Comparison of ENCODE assay signal across 32 cellular contexts in the genomic region with DNA sequence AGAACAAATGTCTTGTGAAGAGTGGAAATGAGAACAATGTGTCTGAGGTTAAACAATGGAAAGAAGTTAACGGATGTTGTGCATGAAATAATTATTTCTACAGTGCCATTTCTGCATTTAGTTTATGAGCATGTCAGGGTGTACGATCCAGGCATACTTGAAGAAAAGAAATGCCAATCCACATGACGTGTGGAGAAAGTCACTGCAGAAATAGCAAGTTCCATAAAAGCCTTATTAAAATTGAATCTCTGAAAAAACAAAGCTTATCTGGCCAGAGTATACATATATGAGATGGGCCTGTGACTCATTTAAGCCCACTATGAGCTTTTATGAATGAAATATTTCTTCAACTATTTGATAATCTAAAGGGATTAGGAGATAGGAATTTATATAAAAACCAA.
DNase-seq lines count a peak whose midpoint lies in the region; ATAC-seq, FAIRE-seq and TF ChIP-seq lines count a peak whose summit lies in the region.
"Had no signal": no experiment of that assay in that cellular context is flagged by ENCODE, and none has a peak within 500 bp of the region (broad histone marks: within the 10 kb centered on the region; RNA-seq: fewer than 3 reads in every experiment).

No MANE protein-coding gene starts in this region.

- H3K9me3 ChIP-seq in astrocyte (ENCODE audit: insufficient read depth, low read depth, low read length) (no peaks in the 10 kb centered on the region), MG63 (peaks cover 4% of the 10 kb centered on the region; the same call in 1 of the 2 replicates), suprapubic skin (no peaks in the 10 kb centered on the region)
- H3K9me3 ChIP-seq: A549; BLaER1 treated with 17β-estradiol and CSF1 and Interleukin-3, amounts not matched to agents 10 nM and 100 nM; colonic mucosa; left lung; psoas muscle; tibial artery had no signal

- H3K27me3 ChIP-seq in astrocyte (ENCODE audit: insufficient read depth, low read length): no peaks in the 10 kb centered on the region
- H3K27me3 ChIP-seq in MG63: no peaks in the 10 kb centered on the region
- H3K27me3 ChIP-seq in suprapubic skin: no peaks in the 10 kb centered on the region
- H3K27me3 ChIP-seq: BLaER1 treated with 17β-estradiol and CSF1 and Interleukin-3, amounts not matched to agents 10 nM and 100 nM; colonic mucosa; left lung; tibial artery had no signal

- H3K9me3 Mint-ChIP-seq in astrocyte (ENCODE audit: unreplicated experiment): peaks cover 2% of the 10 kb centered on the region
- H3K9me3 Mint-ChIP-seq: activated naive CD4-positive, alpha-beta T cell treated with anti-CD3 and anti-CD28 coated beads for 36 hours; WTC11 had no signal

- H3K27ac Mint-ChIP-seq in astrocyte (ENCODE audit: unreplicated experiment): no peak overlapping the region
- H3K27ac Mint-ChIP-seq: activated CD8-positive, alpha-beta memory T cell treated with anti-CD3 and anti-CD28 coated beads, Interleukin-2, amount 10 ng/mL, durations not matched to agents 7 days and 5 days; activated naive CD4-positive, alpha-beta T cell treated with anti-CD3 and anti-CD28 coated beads for 36 hours; effector memory CD8-positive, alpha-beta T cell; stimulated activated naive CD8-positive, alpha-beta T cell treated with anti-CD3 and anti-CD28 coated beads, Interleukin-15, Interleukin-2, amounts not matched to agents 100 ng/mL and 50 ng/mL, for 24 hours; WTC11 had no signal

- H3K4me1 ChIP-seq in astrocyte (ENCODE audit: insufficient read depth, low read length) (peaks cover 27% of the 10 kb centered on the region), suprapubic skin (no peaks in the 10 kb centered on the region)
- H3K4me1 ChIP-seq: colonic mucosa, left lung, psoas muscle, tibial artery had no signal

- no peaks in the 10 kb centered on the region for H3K36me3 Mint-ChIP-seq in astrocyte (ENCODE audit: low read depth, unreplicated experiment)
- H3K36me3 Mint-ChIP-seq: activated CD8-positive, alpha-beta memory T cell treated with anti-CD3 and anti-CD28 coated beads, Interleukin-2, amount 10 ng/mL, durations not matched to agents 7 days and 5 days; WTC11 had no signal

- no peaks in the 10 kb centered on the region for H3K36me3 ChIP-seq in astrocyte (ENCODE audit: insufficient read depth, low read length)
- no peaks in the 10 kb centered on the region for H3K36me3 ChIP-seq in MG63
- H3K36me3 ChIP-seq in suprapubic skin: no peaks in the 10 kb centered on the region
- H3K36me3 ChIP-seq: BLaER1 treated with 17β-estradiol and CSF1 and Interleukin-3, amounts not matched to agents 10 nM and 100 nM; colonic mucosa; left lung; tibial artery had no signal

- peak; percentile 49 for DNase-seq in AG08395 (ENCODE audit: low spot score)
- DNase-seq in H54 (ENCODE audit: insufficient read length, low spot score): no peak
- peak; percentile 60 for DNase-seq in astrocyte (ENCODE audit: low read depth)
- DNase-seq in fibroblast of villous mesenchyme (ENCODE audit: low read depth): peak; percentile 42
- no peak for DNase-seq in left ventricle myocardium superior
- no peak for DNase-seq in MG63
- DNase-seq in suprapubic skin (ENCODE audit: low spot score in 2 of 2): no peak
- no peak for DNase-seq in HUDEP-2 (lab: John Stamatoyannopoulos, UW; ENCODE audit: unreplicated experiment in 76 of 76)
- DNase-seq: activated CD4-positive, alpha-beta T cell treated with anti-CD3 and anti-CD28 coated beads, Interleukin-2, amount 50 U/mL, for 1 hour; activated CD8-positive, alpha-beta memory T cell treated with anti-CD3 and anti-CD28 coated beads, Interleukin-2, amount 10 ng/mL, durations not matched to agents 7 days and 5 days; activated naive CD4-positive, alpha-beta T cell treated with anti-CD3 and anti-CD28 coated beads for 36 hours; activated T-cell treated with anti-CD3 and anti-CD28 coated beads, Interleukin-2, amount 50 U/mL, for 48 hours; amygdala; colonic mucosa; COR-L47; DMS53; effector memory CD8-positive, alpha-beta T cell; Karpas-422; left lung; NCI-H1048; NCI-H187; NCI-H524 treated with DMSO at 0.1 percent for 48 hours; PC-9; psoas muscle; T1000; tibial artery had no signal

- no peak overlapping the region for H2AFZ ChIP-seq in astrocyte (ENCODE audit: low read depth, low read length)
- H2AFZ ChIP-seq: PC-9 had no signal

- no peak for ATAC-seq in left ventricle myocardium superior
- ATAC-seq: activated CD8-positive, alpha-beta memory T cell treated with anti-CD3 and anti-CD28 coated beads, Interleukin-2, amount 10 ng/mL, durations not matched to agents 7 days and 5 days; effector memory CD8-positive, alpha-beta T cell; GM12878; left lung; psoas muscle; Right ventricle myocardium inferior had no signal

- H3K27me3 Mint-ChIP-seq in astrocyte (ENCODE audit: low read depth, unreplicated experiment): no peaks in the 10 kb centered on the region
- H3K27me3 Mint-ChIP-seq: activated CD8-positive, alpha-beta memory T cell treated with anti-CD3 and anti-CD28 coated beads, Interleukin-2, amount 10 ng/mL, durations not matched to agents 7 days and 5 days; effector memory CD8-positive, alpha-beta T cell; stimulated activated naive CD8-positive, alpha-beta T cell treated with anti-CD3 and anti-CD28 coated beads, Interleukin-15, Interleukin-2, amounts not matched to agents 100 ng/mL and 50 ng/mL, for 24 hours had no signal

- H3K4me3 ChIP-seq in astrocyte (ENCODE audit: insufficient read depth, low read depth, low read length) (no peak overlapping the region), fibroblast of villous mesenchyme (ENCODE audit: low read depth, low read length) (no peak overlapping the region), MG63 (no peak overlapping the region), suprapubic skin (no peak overlapping the region)
- H3K4me3 ChIP-seq: A549; BLaER1 treated with 17β-estradiol and CSF1 and Interleukin-3, amounts not matched to agents 10 nM and 100 nM; colonic mucosa; GM12878; left lung; PC-9; psoas muscle; tibial artery had no signal

- H3K4me3 Mint-ChIP-seq in astrocyte (ENCODE audit: unreplicated experiment): no peak overlapping the region
- H3K4me3 Mint-ChIP-seq: activated CD8-positive, alpha-beta memory T cell treated with anti-CD3 and anti-CD28 coated beads, Interleukin-2, amount 10 ng/mL, durations not matched to agents 7 days and 5 days; activated naive CD4-positive, alpha-beta T cell treated with anti-CD3 and anti-CD28 coated beads for 36 hours; effector memory CD8-positive, alpha-beta T cell; stimulated activated naive CD8-positive, alpha-beta T cell treated with anti-CD3 and anti-CD28 coated beads, Interleukin-15, Interleukin-2, amounts not matched to agents 100 ng/mL and 50 ng/mL, for 24 hours; WTC11 had no signal

- H3K9ac ChIP-seq in astrocyte (ENCODE audit: low read length): no peak overlapping the region
- H3K9ac ChIP-seq: BLaER1 treated with 17β-estradiol and CSF1 and Interleukin-3, amounts not matched to agents 10 nM and 100 nM had no signal

- TF ChIP-seq CTCF in astrocyte (IDR thresholded peaks at IDR 0.05; ENCODE audit: insufficient read depth, low read depth, low read length) (no peak), fibroblast of villous mesenchyme (IDR thresholded peaks at IDR 0.05; ENCODE audit: insufficient read depth, low read depth, low read length) (no peak), suprapubic skin (IDR thresholded peaks at IDR 0.05) (no peak)

- H3K27ac ChIP-seq in astrocyte (ENCODE audit: low read depth, low read length) (peak overlapping the region; percentile 45), suprapubic skin (no peak overlapping the region)
- H3K27ac ChIP-seq: BLaER1 treated with 17β-estradiol and CSF1 and Interleukin-3, amounts not matched to agents 10 nM and 100 nM; colonic mucosa; left lung; PC-9; psoas muscle; tibial artery had no signal

- intact Hi-C loops in left ventricle myocardium superior (cut with micrococcal nuclease): no loop called here

- H3K4me1 Mint-ChIP-seq in astrocyte (ENCODE audit: low read depth, unreplicated experiment): peaks cover 9% of the 10 kb centered on the region
- H3K4me1 Mint-ChIP-seq: activated CD8-positive, alpha-beta memory T cell treated with anti-CD3 and anti-CD28 coated beads, Interleukin-2, amount 10 ng/mL, durations not matched to agents 7 days and 5 days had no signal

- no peaks in the 10 kb centered on the region for H4K20me1 ChIP-seq in astrocyte (ENCODE audit: insufficient read depth, low read length)
- H4K20me1 ChIP-seq: BLaER1 treated with 17β-estradiol and CSF1 and Interleukin-3, amounts not matched to agents 10 nM and 100 nM had no signal

- WGBS in suprapubic skin: 64% methylated on average over 3 of the region's 3 CpGs

- TF ChIP-seq POLR2A in H54 (IDR thresholded peaks at IDR 0.05; ENCODE audit: low read depth, low read length) (no peak), suprapubic skin (IDR thresholded peaks at IDR 0.05) (no peak)

- H3K4me2 ChIP-seq in astrocyte (ENCODE audit: low read length): peak overlapping the region; percentile 19
- H3K4me2 ChIP-seq: A549; BLaER1 treated with 17β-estradiol and CSF1 and Interleukin-3, amounts not matched to agents 10 nM and 100 nM; PC-9 had no signal

- H3K79me2 ChIP-seq in astrocyte (ENCODE audit: insufficient read depth, low read length): no peaks in the 10 kb centered on the region

- peak; percentile 76 for FAIRE-seq in H54 (lab: Jason Lieb, UNC)
- FAIRE-seq in astrocyte (lab: Jason Lieb, UNC): peak; percentile 92
- FAIRE-seq: A549, GM12878 had no signal

- TF ChIP-seq EP300 in suprapubic skin (IDR thresholded peaks at IDR 0.05): no peak

Comparison
In these comparisons a context has a peak if more than half of its experiments do, and no peak if none do; other contexts are left out.
1. DNase-seq: peak in AG08395 (single experiment), astrocyte (single experiment) and fibroblast of villous mesenchyme (single experiment); none in H54 (single experiment), left ventricle myocardium superior (single experiment), MG63 (single experiment), suprapubic skin (0 of 2) and HUDEP-2 (0 of 76).